ENCODE assay signal across 23 cellular contexts in the genomic region with DNA sequence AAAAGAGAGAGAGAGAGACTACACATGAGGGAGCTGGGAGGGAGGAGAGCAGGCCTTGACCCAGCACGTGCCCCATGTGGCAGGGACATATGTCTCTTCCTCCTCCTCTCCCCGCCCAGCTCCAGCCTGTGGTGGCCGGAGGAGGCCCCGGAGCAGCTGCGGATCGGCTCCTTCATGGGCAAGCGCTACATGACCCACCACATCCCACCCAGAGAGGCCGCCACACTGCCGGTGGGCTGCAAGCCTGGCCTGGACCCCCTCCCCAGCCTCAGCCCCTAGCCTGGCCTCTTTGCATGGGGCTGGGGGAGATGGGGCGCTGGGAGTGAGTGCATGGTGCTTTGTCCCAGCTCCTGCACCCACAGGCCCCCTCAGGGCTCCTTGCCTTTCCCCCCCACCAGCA. TPM values are rescaled to one million over a fixed set of nuclear protein-coding genes. Genes with fewer than 3 reads are reported as not detected.
DNase-seq lines count a peak whose midpoint lies in the region; ATAC-seq and TF ChIP-seq lines count a peak whose summit lies in the region.
"Had no signal": no experiment of that assay in that cellular context is flagged by ENCODE, and none has a peak within 500 bp of the region (broad histone marks: within the 10 kb centered on the region; RNA-seq: fewer than 3 reads in every experiment).

No MANE protein-coding gene starts in this region.

- no peak overlapping the region for H4K8ac ChIP-seq in H9 (replicated peaks; ENCODE audit: insufficient read length, low read depth, low read length)

- H3K79me1 ChIP-seq in H9 (ENCODE audit: insufficient read depth, low read depth, low read length, poor library complexity, severe bottlenecking): no peaks in the 10 kb centered on the region

- no peaks in the 10 kb centered on the region for H3K36me3 ChIP-seq in SJCRH30
- no peaks in the 10 kb centered on the region for H3K36me3 ChIP-seq in spleen
- H3K36me3 ChIP-seq: breast epithelium, tibial artery, WERI-Rb-1 had no signal

- no peak overlapping the region for H4K91ac ChIP-seq in H9 (ENCODE audit: insufficient read length, low read depth, low read length)

- H3K9me3 ChIP-seq in H9 (ENCODE audit: control insufficient read depth, low read depth, low read length): no peaks in the 10 kb centered on the region
- H3K9me3 ChIP-seq in SJCRH30 (replicated peaks): no peaks in the 10 kb centered on the region
- H3K9me3 ChIP-seq in spleen: no peaks in the 10 kb centered on the region
- H3K9me3 ChIP-seq: breast epithelium, tibial artery had no signal

- no peaks in the 10 kb centered on the region for H3K79me2 ChIP-seq in H9 (ENCODE audit: insufficient read depth, low read length)

- H3K4me2 ChIP-seq in H9 (ENCODE audit: insufficient read depth, insufficient read length, low read length): no peak overlapping the region

- no peak overlapping the region for H3K56ac ChIP-seq in H9 (ENCODE audit: insufficient read length, low read depth, low read length)

- WGBS in H9 (ENCODE audit: extremely low coverage, insufficient read length, low lambda C conversion rate): no CpG with 5 or more reads among the region's 10 CpGs
- 40 to 87% (median 77%) methylated on average over 6 to 10 of the region's 10 CpGs for WGBS in spleen, 5 donors

- H3K14ac ChIP-seq in H9 (ENCODE audit: insufficient read depth, low read length): no peak overlapping the region

- no peak for TF ChIP-seq POLR2A in spleen (IDR thresholded peaks at IDR 0.05)

- H3K27ac Mint-ChIP-seq in H9: no peak overlapping the region; a peak in 1 of 7 replicates
- no peak overlapping the region for H3K27ac Mint-ChIP-seq in natural killer cell treated with Interleukin-12 subunit alpha and Interleukin-12 subunit beta and Interleukin-15 and Interleukin-18, amount 100 ng/mL, for 72 hours
- H3K27ac Mint-ChIP-seq in activated CD4-positive, alpha-beta memory T cell treated with anti-CD3 and anti-CD28 coated beads, Interleukin-2, amount 10 ng/mL, durations not matched to agents 7 days and 5 days: no peak overlapping the region
- H3K27ac Mint-ChIP-seq: mesothelial cell of epicardium had no signal

- H3K9ac ChIP-seq in H9 (ENCODE audit: extremely low read depth, insufficient read length, low read length): no peak overlapping the region

- CTCF ChIA-PET in activated CD4-positive, alpha-beta memory T cell treated with anti-CD3 and anti-CD28 coated beads, Interleukin-2, amount 10 ng/mL, durations not matched to agents 7 days and 5 days (lab: Charles Lee): no interaction called here

- H2BK20ac ChIP-seq in H9 (ENCODE audit: low read depth, low read length, poor library complexity, severe bottlenecking): no peak overlapping the region

- H3K4me3 ChIP-seq in SJCRH30 (peak overlapping the region; percentile 36), spleen (no peak overlapping the region)
- H3K4me3 ChIP-seq: breast epithelium, SK-N-MC, tibial artery had no signal

- H3K4me1 ChIP-seq in H9 (ENCODE audit: insufficient read depth, low read length) (peaks cover under 1% of the 10 kb centered on the region; the same call in 1 of the 2 replicates), SJCRH30 (peaks cover 18% of the 10 kb centered on the region), spleen (peaks cover 0 to 33% (median 14%) of the 10 kb centered on the region in 6 donors)
- H3K4me1 ChIP-seq: breast epithelium had no signal

- no peaks in the 10 kb centered on the region for H3K9me3 Mint-ChIP-seq in H9
- no peaks in the 10 kb centered on the region for H3K9me3 Mint-ChIP-seq in natural killer cell treated with Interleukin-12 subunit alpha and Interleukin-12 subunit beta and Interleukin-15 and Interleukin-18, amount 100 ng/mL, for 72 hours
- H3K9me3 Mint-ChIP-seq in activated CD4-positive, alpha-beta memory T cell treated with anti-CD3 and anti-CD28 coated beads, Interleukin-2, amount 10 ng/mL, durations not matched to agents 7 days and 5 days: no peaks in the 10 kb centered on the region
- H3K9me3 Mint-ChIP-seq: mesothelial cell of epicardium had no signal

- H4K20me1 ChIP-seq in H9 (ENCODE audit: control insufficient read depth, insufficient read depth, insufficient read length): no peaks in the 10 kb centered on the region

- POLR2A ChIA-PET in activated CD4-positive, alpha-beta memory T cell treated with anti-CD3 and anti-CD28 coated beads, Interleukin-2, amount 10 ng/mL, durations not matched to agents 7 days and 5 days (lab: Charles Lee): no interaction called here

- intact Hi-C loops in spleen (cut with DNase I; ENCODE audit: low total_unique reads): no loop called here

- H3K4me1 Mint-ChIP-seq in H9: peaks cover 2 to 5% of the 10 kb centered on the region in 2 experiments
- H3K4me1 Mint-ChIP-seq in natural killer cell treated with Interleukin-12 subunit alpha and Interleukin-12 subunit beta and Interleukin-15 and Interleukin-18, amount 100 ng/mL, for 72 hours (ENCODE audit: low read depth in 2 of 2): peaks cover 0 to under 1% of the 10 kb centered on the region in 2 donors
- peaks cover under 1% of the 10 kb centered on the region for H3K4me1 Mint-ChIP-seq in activated CD4-positive, alpha-beta memory T cell treated with anti-CD3 and anti-CD28 coated beads, Interleukin-2, amount 10 ng/mL, durations not matched to agents 7 days and 5 days

- no peak overlapping the region for H2BK120ac ChIP-seq in H9 (ENCODE audit: low read depth, low read length, poor library complexity, severe bottlenecking)

- no peak overlapping the region for H3K4me3 Mint-ChIP-seq in H9
- H3K4me3 Mint-ChIP-seq in natural killer cell treated with Interleukin-12 subunit alpha and Interleukin-12 subunit beta and Interleukin-15 and Interleukin-18, amount 100 ng/mL, for 72 hours: no peak overlapping the region
- H3K4me3 Mint-ChIP-seq in activated CD4-positive, alpha-beta memory T cell treated with anti-CD3 and anti-CD28 coated beads, Interleukin-2, amount 10 ng/mL, durations not matched to agents 7 days and 5 days: no peak overlapping the region
- H3K4me3 Mint-ChIP-seq: mesothelial cell of epicardium had no signal

- H3K23ac ChIP-seq in H9 (ENCODE audit: insufficient read length, low read depth, low read length): no peak overlapping the region

- no peak overlapping the region for H3K18ac ChIP-seq in H9 (ENCODE audit: insufficient read length, low read depth, low read length)

- no peak overlapping the region for H2BK15ac ChIP-seq in H9 (ENCODE audit: low read depth, low read length)

- peak; percentile 20 for DNase-seq in H9
- peak; percentile 38 to 42 for DNase-seq in SJCRH30
- peak; percentile 0 for DNase-seq in kidney tubule cell (ENCODE audit: low spot score)
- DNase-seq in spleen: peak; percentile 74
- no peak for DNase-seq in NCI-H146 (lab: John Stamatoyannopoulos, UW)
- no peak for DNase-seq in natural killer cell treated with Interleukin-12 subunit alpha and Interleukin-12 subunit beta and Interleukin-15 and Interleukin-18, amount 100 ng/mL, for 72 hours (ENCODE audit: low spot score)
- DNase-seq in activated CD4-positive, alpha-beta memory T cell treated with anti-CD3 and anti-CD28 coated beads, Interleukin-2, amount 10 ng/mL, durations not matched to agents 7 days and 5 days: no peak
- DNase-seq: activated CD4-positive, alpha-beta T cell treated with anti-CD3 and anti-CD28 coated beads, Interleukin-2, amount 50 U/mL, for 48 hours; activated naive CD4-positive, alpha-beta T cell; DMS53; GDM1; NCI-H1417; NCI-H446 treated with DMSO at 0.1 percent for 48 hours; stimulated activated CD4-positive, alpha-beta T cell treated with anti-CD3 and anti-CD28 coated beads, Interleukin-4, amount 100 ng/mL, for 1 hour; stimulated activated naive CD4-positive, alpha-beta T cell treated with Interleukin-2 at 50 U/mL for 16 hours; WERI-Rb-1 had no signal

- ATAC-seq in natural killer cell treated with Interleukin-12 subunit alpha and Interleukin-12 subunit beta and Interleukin-15 and Interleukin-18, amount 100 ng/mL, for 72 hours: no peak
- ATAC-seq in HG03175 (IDR thresholded peaks at IDR 0.05; ENCODE audit: unreplicated experiment): no peak
- ATAC-seq: left lobe of liver had no signal

- H3K36me3 Mint-ChIP-seq in H9 (ENCODE audit: insufficient read depth in 1 of 3, low read depth in 3 of 3): no peaks in the 10 kb centered on the region
- no peaks in the 10 kb centered on the region for H3K36me3 Mint-ChIP-seq in natural killer cell treated with Interleukin-12 subunit alpha and Interleukin-12 subunit beta and Interleukin-15 and Interleukin-18, amount 100 ng/mL, for 72 hours
- H3K36me3 Mint-ChIP-seq in activated CD4-positive, alpha-beta memory T cell treated with anti-CD3 and anti-CD28 coated beads, Interleukin-2, amount 10 ng/mL, durations not matched to agents 7 days and 5 days (ENCODE audit: low read depth): no peaks in the 10 kb centered on the region
- H3K36me3 Mint-ChIP-seq: mesothelial cell of epicardium had no signal

- H3K27me3 ChIP-seq in H9 (ENCODE audit: insufficient read depth, low read length) (no peaks in the 10 kb centered on the region), SJCRH30 (no peaks in the 10 kb centered on the region), spleen (replicated peaks in 1 of 7) (peaks cover 0 to 6% (median 0%) of the 10 kb centered on the region in 7 donors)
- H3K27me3 ChIP-seq: breast epithelium had no signal

- H3T11ph ChIP-seq in H9 (ENCODE audit: low read length): no peak overlapping the region

- no peak overlapping the region for H4K5ac ChIP-seq in H9 (ENCODE audit: insufficient read length, low read depth, low read length)

- TF ChIP-seq CTCF in H9 (conservative IDR thresholded peaks at IDR 0.05) (no peak), spleen (IDR thresholded peaks at IDR 0.05 in 8 of 11, conservative IDR thresholded peaks at IDR 0.05 in 3 of 11) (no peak)

- no peak overlapping the region for H2BK12ac ChIP-seq in H9 (ENCODE audit: insufficient read length, low read depth, low read length)

- no peak overlapping the region for H2BK5ac ChIP-seq in H9 (ENCODE audit: insufficient read length, low read length)

- no peak overlapping the region for H2AFZ ChIP-seq in H9 (ENCODE audit: low read length)

- H3K4ac ChIP-seq in H9 (ENCODE audit: low read depth, low read length): no peak overlapping the region

- no peak overlapping the region for H2AK5ac ChIP-seq in H9 (ENCODE audit: insufficient read length, low read length)

- H3K27ac ChIP-seq in H9 (ENCODE audit: insufficient read length, low read depth, low read length) (no peak overlapping the region), SJCRH30 (no peak overlapping the region), spleen (no peak overlapping the region)
- H3K27ac ChIP-seq: breast epithelium, SK-N-MC, tibial artery, WERI-Rb-1 had no signal

- H3K23me2 ChIP-seq in H9 (ENCODE audit: insufficient read length, low read depth, low read length, poor library complexity, severe bottlenecking): no peaks in the 10 kb centered on the region

- H3K27me3 Mint-ChIP-seq in H9 (ENCODE audit: low read depth): no peaks in the 10 kb centered on the region
- H3K27me3 Mint-ChIP-seq in natural killer cell treated with Interleukin-12 subunit alpha and Interleukin-12 subunit beta and Interleukin-15 and Interleukin-18, amount 100 ng/mL, for 72 hours: no peaks in the 10 kb centered on the region
- H3K27me3 Mint-ChIP-seq in activated CD4-positive, alpha-beta memory T cell treated with anti-CD3 and anti-CD28 coated beads, Interleukin-2, amount 10 ng/mL, durations not matched to agents 7 days and 5 days: no peaks in the 10 kb centered on the region

RNA-seq across cellular contexts. Expression of a gene that starts 4.6 kb away (rescaled TPM):
- total RNA-seq in H9 (2021) (2.1 and 3.5 TPM in 2 replicates), spleen (1 to 10 TPM; 1.9 to 4.4 (median 3.0) TPM)
- total RNA-seq in SJCRH30 (2014; rRNA removed; shearing (Covaris generic)): 0.33 and 0.69 TPM in 2 replicates
- 1 to 10 TPM in 2 of 3 donors, under 1 TPM in 1; 0.21 to 1.9 (median 1.2) TPM for polyA plus RNA-seq in spleen
- 1 to 10 TPM; 1.6 to 5.0 TPM for total RNA-seq in natural killer cell treated with Interleukin-12 subunit alpha and Interleukin-12 subunit beta and Interleukin-15 and Interleukin-18, amount 100 ng/mL, for 72 hours
- 1 to 10 TPM in 1 of 2 experiments, under 1 TPM in 1; 0.83 to 1.7 TPM for total RNA-seq in activated CD4-positive, alpha-beta memory T cell treated with anti-CD3 and anti-CD28 coated beads, Interleukin-2, amount 10 ng/mL, durations not matched to agents 7 days and 5 days
- total RNA-seq: pulmonary artery endothelial cell had no signal

RNA-seq across cellular contexts. Expression of a gene that starts 28.2 kb away (rescaled TPM):
- not detected in 2 replicates for total RNA-seq in H9 (2021)
- 0.10 TPM in 1 of 2 replicates, not detected in the other for total RNA-seq in SJCRH30 (2014; rRNA removed; shearing (Covaris generic))
- under 1 TPM in 4 of 7 donors, not detected in 3; 0.64 to 0.82 (median 0.75) TPM for total RNA-seq in spleen
- under 1 TPM in 2 of 3 donors, not detected in 1; 0.06 to 0.13 TPM for polyA plus RNA-seq in spleen
- under 1 TPM; 0.36 to 0.76 TPM for total RNA-seq in natural killer cell treated with Interleukin-12 subunit alpha and Interleukin-12 subunit beta and Interleukin-15 and Interleukin-18, amount 100 ng/mL, for 72 hours
- under 1 TPM; 0.18 to 0.25 TPM for total RNA-seq in activated CD4-positive, alpha-beta memory T cell treated with anti-CD3 and anti-CD28 coated beads, Interleukin-2, amount 10 ng/mL, durations not matched to agents 7 days and 5 days
- total RNA-seq: pulmonary artery endothelial cell had no signal

RNA-seq across cellular contexts. Expression of a gene that starts 53.4 kb away (rescaled TPM):
- total RNA-seq in H9 (2021): 43.1 and 48.8 TPM in 2 replicates
- total RNA-seq in SJCRH30 (2014; rRNA removed; shearing (Covaris generic)): 10.6 and 11.5 TPM in 2 replicates
- 10 to 100 TPM; 38.6 to 60.6 (median 44.5) TPM for total RNA-seq in spleen
- 10 to 100 TPM; 17.9 to 50.9 (median 36.2) TPM for polyA plus RNA-seq in spleen
- 10 to 100 TPM; 34.3 to 36.5 TPM for total RNA-seq in natural killer cell treated with Interleukin-12 subunit alpha and Interleukin-12 subunit beta and Interleukin-15 and Interleukin-18, amount 100 ng/mL, for 72 hours
- total RNA-seq in activated CD4-positive, alpha-beta memory T cell treated with anti-CD3 and anti-CD28 coated beads, Interleukin-2, amount 10 ng/mL, durations not matched to agents 7 days and 5 days: 10 to 100 TPM; 28.0 to 35.3 TPM

Comparison
In these comparisons a context has a peak if more than half of its experiments do, and no peak if none do; other contexts are left out.
1. DNase-seq: peak in H9 (single experiment), SJCRH30 (2 of 2), kidney tubule cell (single experiment) and spleen (single experiment); none in NCI-H146 (single experiment), natural killer cell treated with Interleukin-12 subunit alpha and Interleukin-12 subunit beta and Interleukin-15 and Interleukin-18, amount 100 ng/mL, for 72 hours (single experiment) and activated CD4-positive, alpha-beta memory T cell treated with anti-CD3 and anti-CD28 coated beads, Interleukin-2, amount 10 ng/mL, durations not matched to agents 7 days and 5 days (single experiment).